12 cellular contexts compared by ENCODE assay signal in the genomic region with DNA sequence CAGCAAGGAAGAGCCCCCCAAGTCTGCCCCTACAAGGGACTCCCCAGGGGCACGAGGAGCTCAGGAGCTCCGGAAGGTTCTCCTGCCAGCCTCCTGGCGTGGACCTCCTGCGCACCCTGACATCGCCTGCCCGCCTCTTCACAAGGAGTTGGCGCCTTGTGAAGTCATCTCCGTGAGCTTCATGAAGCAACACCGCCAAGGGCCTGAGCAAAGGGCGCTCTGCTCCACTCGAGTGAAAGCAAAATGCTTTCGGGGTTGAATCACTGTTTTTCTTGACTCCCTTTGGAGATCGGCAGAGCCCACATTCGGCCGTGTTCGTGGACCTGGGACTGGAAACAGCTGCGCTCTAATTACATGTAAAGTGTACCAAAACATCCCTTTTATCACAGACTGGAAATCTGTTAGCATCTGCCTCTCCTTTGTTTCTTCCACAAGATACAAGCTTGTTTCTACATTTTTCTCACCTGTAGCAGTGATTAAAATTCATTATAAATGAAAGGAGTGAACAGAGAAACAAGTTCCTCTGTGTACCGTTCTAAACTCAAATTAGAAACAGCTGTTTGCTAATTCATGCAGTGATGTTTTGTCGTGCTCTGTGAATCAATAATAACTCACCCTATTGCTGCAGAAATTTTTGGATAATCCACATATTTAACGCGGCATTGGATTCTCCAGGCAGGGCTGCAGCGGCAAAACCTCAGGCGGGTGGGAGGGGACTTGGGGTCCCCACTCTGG.
DNase-seq lines count a peak whose midpoint lies in the region; ATAC-seq and TF ChIP-seq lines count a peak whose summit lies in the region.
"Had no signal": no experiment of that assay in that cellular context is flagged by ENCODE, and none has a peak within 500 bp of the region (broad histone marks: within the 10 kb centered on the region; RNA-seq: fewer than 3 reads in every experiment).

No MANE protein-coding gene starts in this region.

- H3K27ac Mint-ChIP-seq in immature natural killer cell: no peak overlapping the region
- H3K27ac Mint-ChIP-seq: activated CD4-positive, alpha-beta T cell treated with anti-CD3 and anti-CD28 coated beads, Interleukin-2, amount 10 ng/mL, durations not matched to agents 24 days and 14 days; activated naive CD8-positive, alpha-beta T cell; stimulated activated memory B cell treated with anti-CD40 and anti-IgM and Interleukin-4, amounts not matched to agents 10 μg/mL and 1 μg/mL and 100 μg/mL, for 72 hours had no signal

- peak overlapping the region; percentile 49 for H3K4me2 ChIP-seq in mesenchymal stem cell (ENCODE audit: low read length, poor library complexity, severe bottlenecking)

- no peak for TF ChIP-seq CTCF in thoracic aorta (IDR thresholded peaks at IDR 0.05)

- peaks cover 4% of the 10 kb centered on the region for H3K79me1 ChIP-seq in mesenchymal stem cell (replicated peaks; ENCODE audit: low read length, poor library complexity, severe bottlenecking)

- no peaks in the 10 kb centered on the region for H3K36me3 Mint-ChIP-seq in immature natural killer cell
- H3K36me3 Mint-ChIP-seq: activated naive CD8-positive, alpha-beta T cell; stimulated activated memory B cell treated with anti-CD40 and anti-IgM and Interleukin-4, amounts not matched to agents 10 μg/mL and 1 μg/mL and 100 μg/mL, for 72 hours had no signal

- H3K4me3 ChIP-seq in mesenchymal stem cell (ENCODE audit: insufficient read depth in 1 of 2, low read depth in 1 of 2, low read length in 2 of 2): peak overlapping the region in 1 of 2 experiments; percentile 69
- H3K4me3 ChIP-seq in thoracic aorta: peak overlapping the region; percentile 43
- H3K4me3 ChIP-seq: lung had no signal

- ATAC-seq in thoracic aorta (ENCODE audit: insufficient number of reproducible peaks, low FRiP score, low read depth): peak; percentile 31
- ATAC-seq: stimulated activated memory B cell treated with anti-CD40 and anti-IgM and Interleukin-4, amounts not matched to agents 10 μg/mL and 1 μg/mL and 100 μg/mL, for 72 hours had no signal

- H2BK12ac ChIP-seq in mesenchymal stem cell (ENCODE audit: low read length in 2 of 2): no peak overlapping the region

- H3K36me3 ChIP-seq in mesenchymal stem cell (ENCODE audit: control insufficient read depth in 1 of 2, insufficient read depth in 2 of 2, low read depth in 1 of 2, low read length in 2 of 2) (no peaks in the 10 kb centered on the region), thoracic aorta (no peaks in the 10 kb centered on the region)

- H3K23ac ChIP-seq in mesenchymal stem cell (ENCODE audit: low read length in 2 of 2): no peak overlapping the region

- H3K4ac ChIP-seq in mesenchymal stem cell (ENCODE audit: low read depth in 1 of 2, low read length in 2 of 2): no peak overlapping the region

- H3K9me3 ChIP-seq in mesenchymal stem cell (ENCODE audit: control insufficient read depth, low read length) (peaks cover 12% of the 10 kb centered on the region), thoracic aorta (peaks cover 5% of the 10 kb centered on the region)

- H3K27me3 Mint-ChIP-seq in immature natural killer cell (ENCODE audit: low read depth in 3 of 3): peaks cover 3 to 4% (median 4%) of the 10 kb centered on the region in 3 donors
- H3K27me3 Mint-ChIP-seq: activated CD4-positive, alpha-beta T cell treated with anti-CD3 and anti-CD28 coated beads, Interleukin-2, amount 10 ng/mL, durations not matched to agents 24 days and 14 days; activated naive CD8-positive, alpha-beta T cell; stimulated activated memory B cell treated with anti-CD40 and anti-IgM and Interleukin-4, amounts not matched to agents 10 μg/mL and 1 μg/mL and 100 μg/mL, for 72 hours had no signal

- peak overlapping the region; percentile 85 for H3K9ac ChIP-seq in mesenchymal stem cell (ENCODE audit: low read length)

- DNase-seq in NCI-H1092 treated with DMSO at 0.1 percent for 48 hours (lab: John Stamatoyannopoulos, UW) (peak; percentile 41), dedifferentiated amniotic fluid mesenchymal stem cell (ENCODE audit: extremely low spot score) (peak; percentile 91), mesenchymal stem cell (peak; percentile 10), thoracic aorta (ENCODE audit: low spot score) (no peak), GM19238 (ENCODE audit: insufficient read length, low spot score) (no peak), NCI-H774 (lab: John Stamatoyannopoulos, UW) (no peak), immature natural killer cell (no peak)
- DNase-seq: activated CD4-positive, alpha-beta T cell treated with anti-CD3 and anti-CD28 coated beads, Interleukin-2, amount 10 ng/mL, durations not matched to agents 24 days and 14 days; NCI-H2029 treated with DMSO at 0.1 percent for 48 hours had no signal

- no peaks in the 10 kb centered on the region for H3K27me3 ChIP-seq in mesenchymal stem cell (ENCODE audit: control insufficient read depth in 1 of 2, insufficient read depth in 1 of 2, low read length in 2 of 2)
- no peaks in the 10 kb centered on the region for H3K27me3 ChIP-seq in thoracic aorta (replicated peaks; ENCODE audit: insufficient read depth)

- peaks cover 4 to 8% (median 6%) of the 10 kb centered on the region in 6 donors for H3K9me3 Mint-ChIP-seq in immature natural killer cell

- peak overlapping the region; percentile 60 for H3K27ac ChIP-seq in mesenchymal stem cell (ENCODE audit: low read length, poor library complexity, severe bottlenecking)
- H3K27ac ChIP-seq in thoracic aorta: peak overlapping the region; percentile 25 to 29

- H2BK5ac ChIP-seq in mesenchymal stem cell (ENCODE audit: low read depth, low read length, poor library complexity, severe bottlenecking): no peak overlapping the region

- no peak overlapping the region for H2AK5ac ChIP-seq in mesenchymal stem cell (ENCODE audit: low read length, severe bottlenecking)

- H4K8ac ChIP-seq in mesenchymal stem cell (ENCODE audit: low read length): no peak overlapping the region

- H3K4me1 ChIP-seq in mesenchymal stem cell (ENCODE audit: control insufficient read depth, insufficient read depth, low read depth, low read length) (peaks cover 20% of the 10 kb centered on the region), thoracic aorta (ENCODE audit: control insufficient read depth in 1 of 2, low read depth in 2 of 2) (peaks cover 6 to 20% of the 10 kb centered on the region in 2 donors)

- no peak overlapping the region for H3K14ac ChIP-seq in mesenchymal stem cell (ENCODE audit: low read length in 2 of 2)

- no peak overlapping the region for H2BK15ac ChIP-seq in mesenchymal stem cell (ENCODE audit: low read depth, poor library complexity, severe bottlenecking)

- no peak overlapping the region for H3K4me3 Mint-ChIP-seq in immature natural killer cell
- H3K4me3 Mint-ChIP-seq: activated CD4-positive, alpha-beta T cell treated with anti-CD3 and anti-CD28 coated beads, Interleukin-2, amount 10 ng/mL, durations not matched to agents 24 days and 14 days; activated naive CD8-positive, alpha-beta T cell; stimulated activated memory B cell treated with anti-CD40 and anti-IgM and Interleukin-4, amounts not matched to agents 10 μg/mL and 1 μg/mL and 100 μg/mL, for 72 hours had no signal

- WGBS in mesenchymal stem cell: 83% methylated on average over 23 of the region's 23 CpGs

- no peak overlapping the region for H4K91ac ChIP-seq in mesenchymal stem cell (ENCODE audit: low read length)

- no peak overlapping the region for H2AFZ ChIP-seq in mesenchymal stem cell (ENCODE audit: low read depth, low read length)

- H3K4me1 Mint-ChIP-seq in immature natural killer cell: no peaks in the 10 kb centered on the region
- H3K4me1 Mint-ChIP-seq: activated CD4-positive, alpha-beta T cell treated with anti-CD3 and anti-CD28 coated beads, Interleukin-2, amount 10 ng/mL, durations not matched to agents 24 days and 14 days; stimulated activated memory B cell treated with anti-CD40 and anti-IgM and Interleukin-4, amounts not matched to agents 10 μg/mL and 1 μg/mL and 100 μg/mL, for 72 hours had no signal

- no peak overlapping the region for H2BK120ac ChIP-seq in mesenchymal stem cell (ENCODE audit: low read depth, low read length)

- H3K18ac ChIP-seq in mesenchymal stem cell (ENCODE audit: low read depth in 1 of 2, low read length in 2 of 2): no peak overlapping the region

Comparison
In these comparisons a context has a peak if more than half of its experiments do, and no peak if none do; other contexts are left out.
1. DNase-seq: peak in NCI-H1092 treated with DMSO at 0.1 percent for 48 hours (single experiment), dedifferentiated amniotic fluid mesenchymal stem cell (single experiment) and mesenchymal stem cell (single experiment); none in thoracic aorta (single experiment), GM19238 (single experiment), NCI-H774 (single experiment) and immature natural killer cell (0 of 3).